Comparison of ENCODE assay signal across 12 cellular contexts in genomic region chr16:11871193-11871592, GRCh38. TPM values are rescaled to one million over a fixed set of nuclear protein-coding genes. Genes with fewer than 3 reads are reported as not detected.
DNase-seq lines count a peak whose midpoint lies in the region; ATAC-seq, FAIRE-seq and TF ChIP-seq lines count a peak whose summit lies in the region.
"Had no signal": no experiment of that assay in that cellular context is flagged by ENCODE, and none has a peak within 500 bp of the region (broad histone marks: within the 10 kb centered on the region; RNA-seq: fewer than 3 reads in every experiment).

No MANE protein-coding gene starts in this region.

- H3K36me3 ChIP-seq in kidney (ENCODE audit: control insufficient read depth in 1 of 2, insufficient read depth in 2 of 2, low read length in 2 of 2), result peaks cover 12 to 22% of the 10 kb centered on the region in 2 donors

- no peak for FAIRE-seq in HTR-8/SVneo (lab: Jason Lieb, UNC)
- FAIRE-seq in kidney (lab: Jason Lieb, UNC), result no peak

- no peak overlapping the region for H3K9ac ChIP-seq in kidney (ENCODE audit: low read length in 2 of 2)

- intact Hi-C loops in kidney (cut with DNase I), result no loop called here

- H3K4me1 ChIP-seq in kidney (ENCODE audit: control insufficient read depth in 1 of 2, insufficient read depth in 1 of 2, low read depth in 1 of 2, low read length in 2 of 2), result no peaks in the 10 kb centered on the region

- ATAC-seq in GM18520 (IDR thresholded peaks at IDR 0.05; ENCODE audit: unreplicated experiment), result no peak

- H3K27ac ChIP-seq in kidney (ENCODE audit: low read depth in 2 of 2, low read length in 2 of 2), result no peak overlapping the region

- TF ChIP-seq CTCF in NB4 (IDR thresholded peaks at IDR 0.05; ENCODE audit: low read depth, low read length) (no peak), kidney (IDR thresholded peaks at IDR 0.05; ENCODE audit: borderline replicate concordance, extremely low read depth, insufficient read depth) (no peak)

- no peak overlapping the region for H3K4me3 ChIP-seq in NB4 (ENCODE audit: low read depth, low read length)
- no peak overlapping the region for H3K4me3 ChIP-seq in kidney (ENCODE audit: low read length in 2 of 2)

- TF ChIP-seq POLR2A in NB4 (IDR thresholded peaks at IDR 0.05; ENCODE audit: extremely low read depth, insufficient read length), result no peak

- no peaks in the 10 kb centered on the region for H3K9me3 ChIP-seq in kidney (ENCODE audit: control insufficient read depth in 1 of 2, low read length in 2 of 2)

- DNase-seq in ELR (ENCODE audit: low read depth) (peak; percentile 45), NB4 (ENCODE audit: low read depth) (peak; percentile 39), dermis blood vessel endothelial cell (peak; percentile 59), myocyte (ENCODE audit: low read depth) (peak; percentile 25), HTR-8/SVneo (ENCODE audit: insufficient read length, low spot score) (no peak), SKM-1 treated with dmso at 0.1 percent for 144 hours (lab: John Stamatoyannopoulos, UW; ENCODE audit: unreplicated experiment) (no peak), kidney (no peak)
- DNase-seq: activated CD4-positive, CD25-positive, alpha-beta regulatory T cell treated with anti-CD3 and anti-CD28 coated beads, Interleukin-2, amount 50 U/mL, for 72 hours; mammary epithelial cell; NCI-H1694 treated with DMSO at 0.1 percent for 48 hours; stimulated activated CD4-positive, alpha-beta T cell treated with anti-CD3 and anti-CD28 coated beads, Interleukin-4, amount 100 ng/mL, for 24 hours had no signal

RNA-seq across cellular contexts. Expression of gene RSL1D1, which starts 19.9 kb away (rescaled TPM):
- total RNA-seq in dermis blood vessel endothelial cell (75.7 and 116 TPM in 2 replicates), myocyte (260 TPM in 2 replicates), kidney (101 TPM)
- 50.9 TPM for polyA plus RNA-seq in myocyte (2012)
- polyA plus RNA-seq in kidney (ENCODE audit: insufficient read depth, low read depth, low replicate concordance), result 55.5 TPM

RNA-seq across cellular contexts. Expression of gene GSPT1, which starts 44.6 kb away (rescaled TPM):
- total RNA-seq in dermis blood vessel endothelial cell, result 70.8 and 143 TPM in 2 replicates
- 104 and 111 TPM in 2 replicates for total RNA-seq in myocyte
- 61.0 TPM for polyA plus RNA-seq in myocyte (2012)
- 99.0 TPM for total RNA-seq in kidney
- 48.3 TPM for polyA plus RNA-seq in kidney (ENCODE audit: insufficient read depth, low read depth, low replicate concordance)

Comparison
In these comparisons a context has a peak if more than half of its experiments do, and no peak if none do; other contexts are left out.
1. DNase-seq: peak in ELR (single experiment), NB4 (single experiment), dermis blood vessel endothelial cell (single experiment) and myocyte (single experiment); none in HTR-8/SVneo (single experiment), SKM-1 treated with dmso at 0.1 percent for 144 hours (single experiment) and kidney (single experiment).